In genomic region chr17:2070241-2071023, GRCh38 we compare ENCODE assay signal across 8 cellular contexts. TPM values are rescaled to one million over a fixed set of nuclear protein-coding genes. Genes with fewer than 3 reads are reported as not detected.
DNase-seq lines count a peak whose midpoint lies in the region; ATAC-seq and TF ChIP-seq lines count a peak whose summit lies in the region.

No MANE protein-coding gene starts in this region.

- H3K27ac Mint-ChIP-seq in type B pancreatic cell = no peak overlapping the region

- no peak overlapping the region for H3K4me3 ChIP-seq in brain microvascular endothelial cell (ENCODE audit: low read depth, low read length)

- TF ChIP-seq CTCF in GM12874 (IDR thresholded peaks at IDR 0.05; ENCODE audit: insufficient read depth, low read depth, low read length) (peak; percentile 23; the same call in 1 of the 2 replicates), brain microvascular endothelial cell (IDR thresholded peaks at IDR 0.05; ENCODE audit: low read depth, low read length, missing control alignments) (no peak), type B pancreatic cell (conservative IDR thresholded peaks at IDR 0.05) (no peak)

- peaks cover 12% of the 10 kb centered on the region for H3K36me3 Mint-ChIP-seq in type B pancreatic cell

- peak overlapping the region; percentile 87 for H3K27ac ChIP-seq in brain microvascular endothelial cell

- ATAC-seq in GM21423 (IDR thresholded peaks at IDR 0.05; ENCODE audit: unreplicated experiment) (peak; percentile 78), HG03558 (IDR thresholded peaks at IDR 0.05; ENCODE audit: extremely low read depth, unreplicated experiment) (peak; percentile 41)

- H3K36me3 ChIP-seq in brain microvascular endothelial cell (replicated peaks) = peaks cover 20% of the 10 kb centered on the region

- in situ Hi-C loops in brain microvascular endothelial cell (cut with HindIII; ENCODE audit: low pct_ligation_motif_present, low sequenced_read_pairs) = no loop called here

- no peaks in the 10 kb centered on the region for H3K27me3 ChIP-seq in brain microvascular endothelial cell (replicated peaks)

- no peak overlapping the region for H3K4me3 Mint-ChIP-seq in type B pancreatic cell

- H3K4me1 Mint-ChIP-seq in type B pancreatic cell (ENCODE audit: unreplicated experiment) = peaks cover 44% of the 10 kb centered on the region

- no peaks in the 10 kb centered on the region for H3K9me3 Mint-ChIP-seq in type B pancreatic cell

- no peaks in the 10 kb centered on the region for H3K27me3 Mint-ChIP-seq in type B pancreatic cell

- DNase-seq in brain microvascular endothelial cell (no peak), SHP77 (lab: John Stamatoyannopoulos, UW) (no peak), type B pancreatic cell (ENCODE audit: extremely low spot score, unreplicated experiment) (no peak), DMS114 treated with DMSO at 0.1 percent for 48 hours (lab: John Stamatoyannopoulos, UW; ENCODE audit: unreplicated experiment) (no peak)
- DNase-seq in stimulated activated CD4-positive, alpha-beta T cell treated with anti-CD3 and anti-CD28 coated beads, Interleukin-2, amount 100 ng/mL, for 24 hours = peak; percentile 68 to 72

RNA-seq across cellular contexts. Expression of gene HIC1, which starts 15.5 kb away (rescaled TPM):
- 3.4 and 21.6 TPM in 2 replicates for total RNA-seq in type B pancreatic cell (ENCODE audit: low replicate concordance)

RNA-seq across cellular contexts. Expression of gene OVCA2, which starts 28.6 kb away (rescaled TPM):
- total RNA-seq in type B pancreatic cell (ENCODE audit: low replicate concordance) = 27.8 and 42.7 TPM in 2 replicates

RNA-seq across cellular contexts. Expression of gene DPH1, which starts 40.5 kb away (rescaled TPM):
- total RNA-seq in type B pancreatic cell (ENCODE audit: low replicate concordance) = 41.5 and 57.1 TPM in 2 replicates

RNA-seq across cellular contexts. Expression of gene RTN4RL1, which starts 45.3 kb away (rescaled TPM):
- total RNA-seq in type B pancreatic cell (ENCODE audit: low replicate concordance) = 1.7 and 1.9 TPM in 2 replicates

Comparison
In these comparisons a context has a peak if more than half of its experiments do, and no peak if none do; other contexts are left out.
1. DNase-seq: peak in stimulated activated CD4-positive, alpha-beta T cell treated with anti-CD3 and anti-CD28 coated beads, Interleukin-2, amount 100 ng/mL, for 24 hours (2 of 2); none in brain microvascular endothelial cell (single experiment), SHP77 (0 of 2), type B pancreatic cell (single experiment) and DMS114 treated with DMSO at 0.1 percent for 48 hours (single experiment).